ENCODE assay signal across 1 cellular context in genomic region chr9:85741112-85741874, GRCh38.
A peak's percentile ranks its signal among the peaks of the same experiment; 100 is the strongest.
TF ChIP-seq lines count a peak whose summit lies in the region.

No MANE protein-coding gene starts in this region.

TF ChIP-seq in HepG2, 621 proteins besides CTCF, POLR2A, EP300 and RAD21 (continued from another document and continues in another):
- TF ChIP-seq DZIP1 (CRISPR knock-in tag; IDR thresholded peaks at IDR 0.05) (no peak), ZNF17 (CRISPR knock-in tag; IDR thresholded peaks at IDR 0.05) (no peak), ZNF776 (CRISPR knock-in tag; IDR thresholded peaks at IDR 0.05) (no peak), BCLAF1 (IDR thresholded peaks at IDR 0.05) (no peak), NR2F2 (IDR thresholded peaks at IDR 0.05; ENCODE audit: borderline replicate concordance, low read depth) (no peak), ZFP36L1 (CRISPR knock-in tag; IDR thresholded peaks at IDR 0.05) (no peak), ZNF510 (CRISPR knock-in tag; IDR thresholded peaks at IDR 0.05; ENCODE audit: low read depth) (no peak), TBP (CRISPR knock-in tag; IDR thresholded peaks at IDR 0.05) (no peak), SMYD3 (CRISPR knock-in tag; IDR thresholded peaks at IDR 0.05) (no peak), NFE2 (CRISPR knock-in tag; IDR thresholded peaks at IDR 0.05) (no peak), ZFX (CRISPR knock-in tag; IDR thresholded peaks at IDR 0.05; ENCODE audit: low read depth) (peak; percentile 72), TARDBP (CRISPR knock-in tag; IDR thresholded peaks at IDR 0.05) (no peak), ZNF780A (CRISPR knock-in tag; IDR thresholded peaks at IDR 0.05) (no peak), ZNF234 (CRISPR knock-in tag; conservative IDR thresholded peaks at IDR 0.05) (no peak), ZIK1 (CRISPR knock-in tag; IDR thresholded peaks at IDR 0.05; ENCODE audit: borderline replicate concordance, low read depth) (no peak), ZNF367 (CRISPR knock-in tag; IDR thresholded peaks at IDR 0.05; ENCODE audit: borderline replicate concordance) (no peak), ZNF83 (CRISPR knock-in tag; IDR thresholded peaks at IDR 0.05; ENCODE audit: borderline replicate concordance) (no peak), ZNF329 (CRISPR knock-in tag; IDR thresholded peaks at IDR 0.05; ENCODE audit: low read depth) (no peak; the same call in 1 of the 2 replicates), TOPORS (CRISPR knock-in tag; IDR thresholded peaks at IDR 0.05) (no peak), MLLT10 (CRISPR knock-in tag; IDR thresholded peaks at IDR 0.05) (no peak), KDM4B (CRISPR knock-in tag; IDR thresholded peaks at IDR 0.05) (no peak), HNRNPH1 (optimal IDR thresholded peaks at IDR 0.05; ENCODE audit: low read depth, low read length) (no peak), ZNF513 (CRISPR knock-in tag; conservative IDR thresholded peaks at IDR 0.05) (no peak), TMF1 (CRISPR knock-in tag; IDR thresholded peaks at IDR 0.05; ENCODE audit: low read depth) (no peak; the same call in 1 of the 2 replicates), XBP1 (CRISPR knock-in tag; IDR thresholded peaks at IDR 0.05) (no peak), ZNF557 (CRISPR knock-in tag; IDR thresholded peaks at IDR 0.05) (no peak), ZFP36 (IDR thresholded peaks at IDR 0.05; ENCODE audit: borderline replicate concordance, low read depth, low read length, partially characterized antibody) (no peak), ZNF496 (CRISPR knock-in tag; IDR thresholded peaks at IDR 0.05; ENCODE audit: insufficient replicate concordance) (no peak), CBFB (CRISPR knock-in tag; IDR thresholded peaks at IDR 0.05) (no peak), ZNF788 (CRISPR knock-in tag; IDR thresholded peaks at IDR 0.05; ENCODE audit: borderline replicate concordance) (no peak; the same call in 1 of the 2 replicates), MEIS2 (CRISPR knock-in tag; IDR thresholded peaks at IDR 0.05) (no peak), ZNF318 (CRISPR knock-in tag; IDR thresholded peaks at IDR 0.05) (no peak), BRD4 (CRISPR knock-in tag; IDR thresholded peaks at IDR 0.05) (no peak), SKI (IDR thresholded peaks at IDR 0.05; ENCODE audit: partially characterized antibody) (no peak), ZNF616 (CRISPR knock-in tag; IDR thresholded peaks at IDR 0.05; ENCODE audit: low read depth) (no peak), ASH2L (IDR thresholded peaks at IDR 0.05; ENCODE audit: insufficient read length, low read depth, low read length) (peak; percentile 82), ZNF33B (CRISPR knock-in tag; IDR thresholded peaks at IDR 0.05) (0 out of 2 replicates have a peak, but pooled peaks have one; percentile 45)
- TF ChIP-seq, protein P1, sequence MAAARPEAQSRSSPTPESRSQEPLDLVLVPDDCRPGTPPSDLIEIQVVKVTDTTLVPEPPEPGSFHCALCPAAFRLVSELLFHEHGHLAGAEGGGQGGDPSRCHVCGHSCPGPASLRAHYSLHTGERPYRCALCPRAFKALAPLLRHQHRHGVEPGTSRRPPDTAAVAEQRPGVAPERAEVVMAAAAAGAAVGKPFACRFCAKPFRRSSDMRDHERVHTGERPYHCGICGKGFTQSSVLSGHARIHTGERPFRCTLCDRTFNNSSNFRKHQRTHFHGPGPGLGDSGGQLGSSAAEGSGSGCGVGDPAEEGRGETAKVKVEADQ (CRISPR knock-in tag; IDR thresholded peaks at IDR 0.05; ENCODE audit: borderline replicate concordance): no peak
- TF ChIP-seq, protein P2, sequence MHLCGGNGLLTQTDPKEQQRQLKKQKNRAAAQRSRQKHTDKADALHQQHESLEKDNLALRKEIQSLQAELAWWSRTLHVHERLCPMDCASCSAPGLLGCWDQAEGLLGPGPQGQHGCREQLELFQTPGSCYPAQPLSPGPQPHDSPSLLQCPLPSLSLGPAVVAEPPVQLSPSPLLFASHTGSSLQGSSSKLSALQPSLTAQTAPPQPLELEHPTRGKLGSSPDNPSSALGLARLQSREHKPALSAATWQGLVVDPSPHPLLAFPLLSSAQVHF (CRISPR knock-in tag; IDR thresholded peaks at IDR 0.05): 0 out of 2 replicates have a peak, but pooled peaks have one; percentile 44
- TF ChIP-seq, protein P3, sequence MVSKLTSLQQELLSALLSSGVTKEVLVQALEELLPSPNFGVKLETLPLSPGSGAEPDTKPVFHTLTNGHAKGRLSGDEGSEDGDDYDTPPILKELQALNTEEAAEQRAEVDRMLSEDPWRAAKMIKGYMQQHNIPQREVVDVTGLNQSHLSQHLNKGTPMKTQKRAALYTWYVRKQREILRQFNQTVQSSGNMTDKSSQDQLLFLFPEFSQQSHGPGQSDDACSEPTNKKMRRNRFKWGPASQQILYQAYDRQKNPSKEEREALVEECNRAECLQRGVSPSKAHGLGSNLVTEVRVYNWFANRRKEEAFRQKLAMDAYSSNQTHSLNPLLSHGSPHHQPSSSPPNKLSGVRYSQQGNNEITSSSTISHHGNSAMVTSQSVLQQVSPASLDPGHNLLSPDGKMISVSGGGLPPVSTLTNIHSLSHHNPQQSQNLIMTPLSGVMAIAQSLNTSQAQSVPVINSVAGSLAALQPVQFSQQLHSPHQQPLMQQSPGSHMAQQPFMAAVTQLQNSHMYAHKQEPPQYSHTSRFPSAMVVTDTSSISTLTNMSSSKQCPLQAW (CRISPR knock-in tag; IDR thresholded peaks at IDR 0.05): no peak
- TF ChIP-seq, protein P4, sequence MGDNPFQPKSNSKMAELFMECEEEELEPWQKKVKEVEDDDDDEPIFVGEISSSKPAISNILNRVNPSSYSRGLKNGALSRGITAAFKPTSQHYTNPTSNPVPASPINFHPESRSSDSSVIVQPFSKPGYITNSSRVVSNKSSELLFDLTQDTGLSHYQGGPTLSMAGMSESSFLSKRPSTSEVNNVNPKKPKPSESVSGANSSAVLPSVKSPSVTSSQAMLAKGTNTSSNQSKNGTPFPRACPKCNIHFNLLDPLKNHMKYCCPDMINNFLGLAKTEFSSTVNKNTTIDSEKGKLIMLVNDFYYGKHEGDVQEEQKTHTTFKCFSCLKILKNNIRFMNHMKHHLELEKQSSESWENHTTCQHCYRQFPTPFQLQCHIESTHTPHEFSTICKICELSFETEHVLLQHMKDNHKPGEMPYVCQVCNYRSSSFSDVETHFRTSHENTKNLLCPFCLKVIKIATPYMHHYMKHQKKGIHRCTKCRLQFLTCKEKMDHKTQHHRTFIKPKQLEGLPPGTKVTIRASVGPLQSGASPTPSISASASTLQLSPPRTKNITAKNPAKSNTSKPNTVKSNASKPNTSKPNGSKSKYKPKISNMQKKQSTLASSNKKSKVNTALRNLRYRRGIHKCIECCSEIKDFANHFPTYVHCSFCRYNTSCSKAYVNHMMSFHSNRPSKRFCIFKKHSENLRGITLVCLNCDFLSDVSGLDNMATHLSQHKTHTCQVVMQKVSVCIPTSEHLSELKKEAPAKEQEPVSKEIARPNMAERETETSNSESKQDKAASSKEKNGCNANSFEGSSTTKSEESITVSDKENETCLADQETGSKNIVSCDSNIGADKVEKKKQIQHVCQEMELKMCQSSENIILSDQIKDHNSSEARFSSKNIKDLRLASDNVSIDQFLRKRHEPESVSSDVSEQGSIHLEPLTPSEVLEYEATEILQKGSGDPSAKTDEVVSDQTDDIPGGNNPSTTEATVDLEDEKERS (CRISPR knock-in tag; IDR thresholded peaks at IDR 0.05): no peak
